8 cellular contexts compared by ENCODE assay signal in the genomic region with DNA sequence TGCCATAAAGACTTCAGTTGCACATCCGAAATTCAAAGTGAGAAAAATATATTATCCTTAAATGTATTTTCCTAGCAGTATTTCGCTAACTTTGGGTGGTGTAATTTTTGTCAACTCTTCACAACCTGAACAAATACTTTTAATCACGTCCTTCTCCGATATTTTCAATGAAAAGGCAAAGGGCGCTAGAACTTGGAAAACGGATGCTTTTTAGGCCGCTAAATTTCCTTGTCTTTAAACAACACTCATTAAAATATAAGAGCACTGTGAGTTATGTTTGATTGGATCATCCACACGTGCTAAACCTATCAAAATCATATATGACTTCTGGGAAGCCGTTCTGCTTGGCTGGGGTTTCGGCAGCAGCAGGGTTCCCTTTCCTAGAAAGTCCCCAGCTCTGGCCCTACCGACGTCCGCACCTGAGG. TPM values are rescaled to one million over a fixed set of nuclear protein-coding genes. Genes with fewer than 3 reads are reported as not detected.
A peak's percentile ranks its signal among the peaks of the same experiment; 100 is the strongest.
DNase-seq lines count a peak whose midpoint lies in the region; ATAC-seq and TF ChIP-seq lines count a peak whose summit lies in the region.

No MANE protein-coding gene starts in this region.

- peak overlapping the region; percentile 96 to 99 for H3K4me3 Mint-ChIP-seq in activated T-cell treated with anti-CD3 and anti-CD28 coated beads, Interleukin-2, amount 50 U/mL, for 72 hours
- H3K4me3 Mint-ChIP-seq in activated T-helper 2 cell treated with anti-CD3 and anti-CD28 coated beads, Interferon-gamma antibody, Interleukin-2, Interleukin-4, amounts not matched to agents 10 μg/mL and 5 μg/mL and 100 μg/mL, durations not matched to agents 14 hours and 24 hours and 36 hours (ENCODE audit: low read depth), result peak overlapping the region; percentile 99

- H3K36me3 Mint-ChIP-seq in activated T-cell treated with anti-CD3 and anti-CD28 coated beads, Interleukin-2, amount 50 U/mL, for 72 hours (ENCODE audit: insufficient read depth in 2 of 2), result peaks cover 6% of the 10 kb centered on the region in 2 donors
- H3K36me3 Mint-ChIP-seq in activated T-helper 2 cell treated with anti-CD3 and anti-CD28 coated beads, Interferon-gamma antibody, Interleukin-2, Interleukin-4, amounts not matched to agents 10 μg/mL and 5 μg/mL and 100 μg/mL, durations not matched to agents 14 hours and 24 hours and 36 hours (ENCODE audit: low read depth), result peaks cover 15% of the 10 kb centered on the region

- intact Hi-C loops in activated T-helper 2 cell treated with anti-CD3 and anti-CD28 coated beads, Interferon-gamma antibody, Interleukin-2, Interleukin-4, amounts not matched to agents 10 μg/mL and 5 μg/mL and 100 μg/mL, durations not matched to agents 14 hours and 24 hours and 36 hours (cut with micrococcal nuclease), result loop anchor here (1.0 to 2.0 kb wide), 4 partner anchors 46 to 327 kb away; a partner anchor contains a TSS

- ATAC-seq in activated T-cell treated with anti-CD3 and anti-CD28 coated beads, Interleukin-2, amount 50 U/mL, for 72 hours (replicated peaks in 1 of 2), result no peak
- ATAC-seq in HG03159 (IDR thresholded peaks at IDR 0.05; ENCODE audit: unreplicated experiment), result no peak
- ATAC-seq in GM21360 (IDR thresholded peaks at IDR 0.05; ENCODE audit: unreplicated experiment), result no peak

- H3K9me3 ChIP-seq in thymus (ENCODE audit: control insufficient read depth), result no peaks in the 10 kb centered on the region

- peak overlapping the region; percentile 87 for H3K27ac Mint-ChIP-seq in activated T-cell treated with anti-CD3 and anti-CD28 coated beads, Interleukin-2, amount 50 U/mL, for 72 hours
- H3K27ac Mint-ChIP-seq in activated T-helper 2 cell treated with anti-CD3 and anti-CD28 coated beads, Interferon-gamma antibody, Interleukin-2, Interleukin-4, amounts not matched to agents 10 μg/mL and 5 μg/mL and 100 μg/mL, durations not matched to agents 14 hours and 24 hours and 36 hours, result peak overlapping the region; percentile 98

- H3K4me1 ChIP-seq in thymus (ENCODE audit: control insufficient read depth, insufficient read depth, low read length), result peaks cover 18% of the 10 kb centered on the region

- H3K27me3 ChIP-seq in kidney epithelial cell (ENCODE audit: control insufficient read depth, insufficient read depth, low read length) (no peaks in the 10 kb centered on the region), thymus (ENCODE audit: control insufficient read depth, insufficient read depth) (no peaks in the 10 kb centered on the region)

- H3K36me3 ChIP-seq in kidney epithelial cell (ENCODE audit: control insufficient read depth, insufficient read depth, low read length) (no peaks in the 10 kb centered on the region), thymus (ENCODE audit: control insufficient read depth, insufficient read depth) (no peaks in the 10 kb centered on the region)

- no peaks in the 10 kb centered on the region for H3K27me3 Mint-ChIP-seq in activated T-cell treated with anti-CD3 and anti-CD28 coated beads, Interleukin-2, amount 50 U/mL, for 72 hours (ENCODE audit: low read depth)
- H3K27me3 Mint-ChIP-seq in activated T-helper 2 cell treated with anti-CD3 and anti-CD28 coated beads, Interferon-gamma antibody, Interleukin-2, Interleukin-4, amounts not matched to agents 10 μg/mL and 5 μg/mL and 100 μg/mL, durations not matched to agents 14 hours and 24 hours and 36 hours (ENCODE audit: low read depth), result no peaks in the 10 kb centered on the region

- H3K4me1 Mint-ChIP-seq in activated T-cell treated with anti-CD3 and anti-CD28 coated beads, Interleukin-2, amount 50 U/mL, for 72 hours (ENCODE audit: low read depth), result peaks cover 32% of the 10 kb centered on the region
- H3K4me1 Mint-ChIP-seq in activated T-helper 2 cell treated with anti-CD3 and anti-CD28 coated beads, Interferon-gamma antibody, Interleukin-2, Interleukin-4, amounts not matched to agents 10 μg/mL and 5 μg/mL and 100 μg/mL, durations not matched to agents 14 hours and 24 hours and 36 hours (ENCODE audit: low read depth), result peaks cover 19% of the 10 kb centered on the region

- H3K4me3 ChIP-seq in kidney epithelial cell (ENCODE audit: low read depth, low read length) (peak overlapping the region; percentile 76), thymus (ENCODE audit: low read length) (peak overlapping the region; percentile 73)

- no peaks in the 10 kb centered on the region for H3K9me3 Mint-ChIP-seq in activated T-cell treated with anti-CD3 and anti-CD28 coated beads, Interleukin-2, amount 50 U/mL, for 72 hours
- peaks cover 3% of the 10 kb centered on the region for H3K9me3 Mint-ChIP-seq in activated T-helper 2 cell treated with anti-CD3 and anti-CD28 coated beads, Interferon-gamma antibody, Interleukin-2, Interleukin-4, amounts not matched to agents 10 μg/mL and 5 μg/mL and 100 μg/mL, durations not matched to agents 14 hours and 24 hours and 36 hours

- WGBS in thymus, result 38% methylated on average over 13 of the region's 13 CpGs

- DNase-seq in activated T-cell treated with anti-CD3 and anti-CD28 coated beads, Interleukin-2, amount 50 U/mL, for 72 hours, result no peak
- no peak for DNase-seq in activated T-cell treated with anti-CD3 and anti-CD28 coated beads, Interleukin-2, amount 50 U/mL, for 1 hour
- DNase-seq in activated T-helper 2 cell treated with anti-CD3 and anti-CD28 coated beads, Interferon-gamma antibody, Interleukin-2, Interleukin-4, amounts not matched to agents 10 μg/mL and 5 μg/mL and 100 μg/mL, durations not matched to agents 14 hours and 24 hours and 36 hours (ENCODE audit: low spot score), result no peak
- DNase-seq in kidney epithelial cell (ENCODE audit: low read depth) (no peak), islet precursor cell (no peak)

- H3K27ac ChIP-seq in thymus (ENCODE audit: low read depth), result peak overlapping the region; percentile 83

- no peak for TF ChIP-seq CTCF in kidney epithelial cell (IDR thresholded peaks at IDR 0.05; ENCODE audit: insufficient read depth, low read length, poor library complexity, severe bottlenecking)

RNA-seq across cellular contexts. Expression of a gene that starts 0.5 kb away (rescaled TPM):
- total RNA-seq in activated T-cell treated with anti-CD3 and anti-CD28 coated beads, Interleukin-2, amount 50 U/mL, for 72 hours, result 10 to 100 TPM; 58.3 to 59.3 TPM
- total RNA-seq in activated T-helper 2 cell treated with anti-CD3 and anti-CD28 coated beads, Interferon-gamma antibody, Interleukin-2, Interleukin-4, amounts not matched to agents 10 μg/mL and 5 μg/mL and 100 μg/mL, durations not matched to agents 14 hours and 24 hours and 36 hours, result 43.5 and 46.4 TPM in 2 replicates
- 12.7 and 16.8 TPM in 2 replicates for total RNA-seq in kidney epithelial cell
- 37.6 TPM for polyA plus RNA-seq in thymus
